Comparison of ENCODE assay signal across 12 cellular contexts in the genomic region with DNA sequence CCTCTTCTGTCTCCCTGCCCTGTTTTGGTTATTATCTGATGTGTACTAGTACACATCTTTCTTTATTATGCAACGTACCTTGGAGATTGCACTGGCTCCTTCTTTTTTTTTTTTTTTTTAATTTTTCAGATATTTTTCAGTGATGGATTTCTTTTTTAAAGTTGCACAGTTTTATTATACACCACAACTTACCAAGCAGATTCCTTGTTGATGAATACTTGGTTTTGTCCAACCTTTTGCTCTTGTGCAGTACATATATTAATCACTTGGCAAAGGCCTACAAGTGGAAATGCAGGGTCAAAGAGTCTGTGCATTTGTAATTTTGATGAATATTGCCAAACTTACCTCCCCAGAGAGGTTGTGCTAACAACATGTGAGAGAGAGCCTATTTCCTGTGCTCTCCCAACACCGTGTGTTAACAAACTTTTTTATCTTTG. TPM values are rescaled to one million over a fixed set of nuclear protein-coding genes. Genes with fewer than 3 reads are reported as not detected.
DNase-seq lines count a peak whose midpoint lies in the region; ATAC-seq, FAIRE-seq and TF ChIP-seq lines count a peak whose summit lies in the region.
"Had no signal": no experiment of that assay in that cellular context is flagged by ENCODE, and none has a peak within 500 bp of the region (broad histone marks: within the 10 kb centered on the region; RNA-seq: fewer than 3 reads in every experiment).

No MANE protein-coding gene starts in this region.

- H3K27me3 Mint-ChIP-seq in natural killer cell treated with Interleukin-12 subunit alpha and Interleukin-12 subunit beta and Interleukin-15 and Interleukin-18, amount 100 ng/mL, for 72 hours: no peaks in the 10 kb centered on the region
- H3K27me3 Mint-ChIP-seq in natural killer cell (ENCODE audit: low read depth in 2 of 2): no peaks in the 10 kb centered on the region
- no peaks in the 10 kb centered on the region for H3K27me3 Mint-ChIP-seq in stimulated activated naive CD8-positive, alpha-beta T cell treated with anti-CD3 and anti-CD28 coated beads, Interleukin-15, amount 100 ng/mL, for 72 hours
- H3K27me3 Mint-ChIP-seq: activated naive CD8-positive, alpha-beta T cell treated with anti-CD3 and anti-CD28 coated beads, Interleukin-2, amount 10 ng/mL, durations not matched to agents 7 days and 5 days had no signal

- intact Hi-C loops in natural killer cell (cut with micrococcal nuclease) (no loop called here), lower lobe of right lung (cut with DNase I) (no loop called here)

- H3K4me3 ChIP-seq in brain microvascular endothelial cell (ENCODE audit: low read depth, low read length): no peak overlapping the region
- H3K4me3 ChIP-seq in lower lobe of right lung: no peak overlapping the region

- peak in 1 of 2 donors; percentile 29 for ATAC-seq in natural killer cell treated with Interleukin-12 subunit alpha and Interleukin-12 subunit beta and Interleukin-15 and Interleukin-18, amount 100 ng/mL, for 72 hours
- ATAC-seq in natural killer cell: no peak
- ATAC-seq in lower lobe of right lung: no peak
- no peak for ATAC-seq in HG03045 (IDR thresholded peaks at IDR 0.05; ENCODE audit: unreplicated experiment)
- no peak for ATAC-seq in stimulated activated naive CD8-positive, alpha-beta T cell treated with anti-CD3 and anti-CD28 coated beads, Interleukin-15, amount 100 ng/mL, for 72 hours
- ATAC-seq in GM18873 (IDR thresholded peaks at IDR 0.05; ENCODE audit: low FRiP score, unreplicated experiment): no peak
- ATAC-seq: activated CD4-positive, CD25-positive, alpha-beta regulatory T cell treated with anti-CD3 and anti-CD28 coated beads, Interleukin-2, amount 50 U/mL, for 24 hours had no signal

- no peaks in the 10 kb centered on the region for H3K9me3 ChIP-seq in lower lobe of right lung

- H3K27me3 ChIP-seq in brain microvascular endothelial cell (replicated peaks) (no peaks in the 10 kb centered on the region), lower lobe of right lung (ENCODE audit: low read depth) (no peaks in the 10 kb centered on the region)

- TF ChIP-seq CTCF in natural killer cell (IDR thresholded peaks at IDR 0.05) (no peak), brain microvascular endothelial cell (IDR thresholded peaks at IDR 0.05; ENCODE audit: low read depth, low read length, missing control alignments) (no peak), lower lobe of right lung (IDR thresholded peaks at IDR 0.05) (no peak)

- DNase-seq in natural killer cell treated with Interleukin-12 subunit alpha and Interleukin-12 subunit beta and Interleukin-15 and Interleukin-18, amount 100 ng/mL, for 72 hours (ENCODE audit: low spot score): no peak
- DNase-seq in natural killer cell: no peak
- peak; percentile 34 for DNase-seq in brain microvascular endothelial cell
- DNase-seq in lower lobe of right lung: no peak
- no peak for DNase-seq in stimulated activated naive CD8-positive, alpha-beta T cell treated with anti-CD3 and anti-CD28 coated beads, Interleukin-15, amount 100 ng/mL, for 72 hours
- no peak for DNase-seq in GM12891 (ENCODE audit: insufficient read length, low spot score)
- DNase-seq: activated naive CD8-positive, alpha-beta T cell treated with anti-CD3 and anti-CD28 coated beads, Interleukin-2, amount 10 ng/mL, durations not matched to agents 7 days and 5 days; NCI-H526 treated with DMSO at 0.1 percent for 48 hours had no signal

- no peaks in the 10 kb centered on the region for H3K9me3 Mint-ChIP-seq in natural killer cell treated with Interleukin-12 subunit alpha and Interleukin-12 subunit beta and Interleukin-15 and Interleukin-18, amount 100 ng/mL, for 72 hours
- H3K9me3 Mint-ChIP-seq in natural killer cell: no peaks in the 10 kb centered on the region
- H3K9me3 Mint-ChIP-seq in stimulated activated naive CD8-positive, alpha-beta T cell treated with anti-CD3 and anti-CD28 coated beads, Interleukin-15, amount 100 ng/mL, for 72 hours: no peaks in the 10 kb centered on the region

- in situ Hi-C loops in brain microvascular endothelial cell (cut with HindIII; ENCODE audit: low pct_ligation_motif_present, low sequenced_read_pairs): no loop called here

- no peak for FAIRE-seq in GM12891 (lab: Jason Lieb, UNC)
- FAIRE-seq: H1 had no signal

- H3K27ac ChIP-seq in brain microvascular endothelial cell (peak overlapping the region; percentile 82), lower lobe of right lung (peak overlapping the region; percentile 16)

- no peaks in the 10 kb centered on the region for H3K36me3 Mint-ChIP-seq in natural killer cell treated with Interleukin-12 subunit alpha and Interleukin-12 subunit beta and Interleukin-15 and Interleukin-18, amount 100 ng/mL, for 72 hours
- no peaks in the 10 kb centered on the region for H3K36me3 Mint-ChIP-seq in natural killer cell

- no peak for TF ChIP-seq POLR2A in GM12891 (IDR thresholded peaks at IDR 0.05; ENCODE audit: low read depth, low read length)

- H3K4me1 ChIP-seq in lower lobe of right lung: peaks cover 43% of the 10 kb centered on the region

- no peaks in the 10 kb centered on the region for H3K36me3 ChIP-seq in brain microvascular endothelial cell (replicated peaks)
- no peaks in the 10 kb centered on the region for H3K36me3 ChIP-seq in lower lobe of right lung

- peak overlapping the region; percentile 16 for H3K4me3 Mint-ChIP-seq in natural killer cell treated with Interleukin-12 subunit alpha and Interleukin-12 subunit beta and Interleukin-15 and Interleukin-18, amount 100 ng/mL, for 72 hours
- H3K4me3 Mint-ChIP-seq in natural killer cell: no peak overlapping the region
- H3K4me3 Mint-ChIP-seq in stimulated activated naive CD8-positive, alpha-beta T cell treated with anti-CD3 and anti-CD28 coated beads, Interleukin-15, amount 100 ng/mL, for 72 hours: no peak overlapping the region
- H3K4me3 Mint-ChIP-seq: activated naive CD8-positive, alpha-beta T cell treated with anti-CD3 and anti-CD28 coated beads, Interleukin-2, amount 10 ng/mL, durations not matched to agents 7 days and 5 days had no signal

- peaks cover 5 to 13% of the 10 kb centered on the region in 2 donors for H3K4me1 Mint-ChIP-seq in natural killer cell treated with Interleukin-12 subunit alpha and Interleukin-12 subunit beta and Interleukin-15 and Interleukin-18, amount 100 ng/mL, for 72 hours (ENCODE audit: low read depth in 2 of 2)
- H3K4me1 Mint-ChIP-seq in natural killer cell: peaks cover 5 to 7% of the 10 kb centered on the region in 2 donors
- peaks cover 15% of the 10 kb centered on the region for H3K4me1 Mint-ChIP-seq in stimulated activated naive CD8-positive, alpha-beta T cell treated with anti-CD3 and anti-CD28 coated beads, Interleukin-15, amount 100 ng/mL, for 72 hours

- H3K27ac Mint-ChIP-seq in natural killer cell treated with Interleukin-12 subunit alpha and Interleukin-12 subunit beta and Interleukin-15 and Interleukin-18, amount 100 ng/mL, for 72 hours: peak overlapping the region; percentile 41 to 59
- no peak overlapping the region for H3K27ac Mint-ChIP-seq in natural killer cell
- no peak overlapping the region for H3K27ac Mint-ChIP-seq in stimulated activated naive CD8-positive, alpha-beta T cell treated with anti-CD3 and anti-CD28 coated beads, Interleukin-15, amount 100 ng/mL, for 72 hours
- H3K27ac Mint-ChIP-seq: activated naive CD8-positive, alpha-beta T cell treated with anti-CD3 and anti-CD28 coated beads, Interleukin-2, amount 10 ng/mL, durations not matched to agents 7 days and 5 days had no signal

TF ChIP-seq in GM12891, 5 proteins besides CTCF, POLR2A, EP300 and RAD21:
- TF ChIP-seq SPI1 (IDR thresholded peaks at IDR 0.05; ENCODE audit: low read depth, low read length) (no peak), TAF1 (IDR thresholded peaks at IDR 0.05; ENCODE audit: low read depth, low read length) (no peak), POU2F2 (IDR thresholded peaks at IDR 0.05; ENCODE audit: low read depth, low read length) (no peak), PAX5 (IDR thresholded peaks at IDR 0.05; ENCODE audit: insufficient read depth, low read length, severe bottlenecking) (no peak), POLR2AphosphoS5 (IDR thresholded peaks at IDR 0.05; ENCODE audit: low read depth, low read length) (no peak)

RNA-seq across cellular contexts. Expression of a gene that starts 50.1 kb away (rescaled TPM):
- total RNA-seq in natural killer cell treated with Interleukin-12 subunit alpha and Interleukin-12 subunit beta and Interleukin-15 and Interleukin-18, amount 100 ng/mL, for 72 hours: 10 to 100 TPM; 18.4 to 33.4 TPM
- 10 to 100 TPM in 1 of 3 donors, 1 to 10 TPM in 2; 7.1 to 15.3 (median 7.8) TPM for total RNA-seq in natural killer cell
- 25.1 TPM for total RNA-seq in lower lobe of right lung
- 3.4 TPM for polyA plus RNA-seq in GM12891 (2012; ENCODE audit: low read depth, missing spikeins)

Comparison
In these comparisons a context has a peak if more than half of its experiments do, and no peak if none do; other contexts are left out.
1. H3K27ac Mint-ChIP-seq: peak in natural killer cell treated with Interleukin-12 subunit alpha and Interleukin-12 subunit beta and Interleukin-15 and Interleukin-18, amount 100 ng/mL, for 72 hours (2 of 2); none in natural killer cell (0 of 2) and stimulated activated naive CD8-positive, alpha-beta T cell treated with anti-CD3 and anti-CD28 coated beads, Interleukin-15, amount 100 ng/mL, for 72 hours (0 of 2).